10 cellular contexts compared by ENCODE assay signal in genomic region chr14:77541905-77542304, GRCh38. TPM values are rescaled to one million over a fixed set of nuclear protein-coding genes. Genes with fewer than 3 reads are reported as not detected.
DNase-seq lines count a peak whose midpoint lies in the region; ATAC-seq and TF ChIP-seq lines count a peak whose summit lies in the region.
"Had no signal": no experiment of that assay in that cellular context is flagged by ENCODE, and none has a peak within 500 bp of the region (broad histone marks: within the 10 kb centered on the region; RNA-seq: fewer than 3 reads in every experiment).

No MANE protein-coding gene starts in this region.

- no peaks in the 10 kb centered on the region for H3K27me3 ChIP-seq in mesenchymal stem cell (ENCODE audit: control insufficient read depth in 1 of 2, insufficient read depth in 1 of 2, low read length in 2 of 2)

- H3K27ac Mint-ChIP-seq in CD14-positive monocyte (peak overlapping the region; percentile 22 to 93 (median 79)), mesothelial cell of epicardium (peak overlapping the region; percentile 95)
- H3K27ac Mint-ChIP-seq: activated naive CD4-positive, alpha-beta T cell treated with anti-CD3 and anti-CD28 coated beads for 36 hours had no signal

- H3K36me3 Mint-ChIP-seq in CD14-positive monocyte (peaks cover 42 to 56% of the 10 kb centered on the region in 2 donors), mesothelial cell of epicardium (no peaks in the 10 kb centered on the region)

- H3K18ac ChIP-seq in mesenchymal stem cell (ENCODE audit: low read depth in 1 of 2, low read length in 2 of 2): no peak overlapping the region

- no peak overlapping the region for H3K14ac ChIP-seq in mesenchymal stem cell (ENCODE audit: low read length in 2 of 2)

- H3K9me3 ChIP-seq in mesenchymal stem cell (ENCODE audit: control insufficient read depth, low read length): no peaks in the 10 kb centered on the region

- no peak overlapping the region for H3K23ac ChIP-seq in mesenchymal stem cell (ENCODE audit: low read length in 2 of 2)

- H2AK5ac ChIP-seq in mesenchymal stem cell (ENCODE audit: low read length, severe bottlenecking): no peak overlapping the region

- peak; percentile 83 for ATAC-seq in GM19395 (IDR thresholded peaks at IDR 0.05; ENCODE audit: unreplicated experiment)

- H3K4ac ChIP-seq in mesenchymal stem cell (ENCODE audit: low read depth in 1 of 2, low read length in 2 of 2): no peak overlapping the region

- H4K8ac ChIP-seq in mesenchymal stem cell (ENCODE audit: low read length): no peak overlapping the region

- H2BK120ac ChIP-seq in mesenchymal stem cell (ENCODE audit: low read depth, low read length): no peak overlapping the region

- no peak overlapping the region for H2BK12ac ChIP-seq in mesenchymal stem cell (ENCODE audit: low read length in 2 of 2)

- no peaks in the 10 kb centered on the region for H3K9me3 Mint-ChIP-seq in CD14-positive monocyte
- H3K9me3 Mint-ChIP-seq in mesothelial cell of epicardium: no peaks in the 10 kb centered on the region
- H3K9me3 Mint-ChIP-seq: activated naive CD4-positive, alpha-beta T cell treated with anti-CD3 and anti-CD28 coated beads for 36 hours had no signal

- H4K91ac ChIP-seq in mesenchymal stem cell (ENCODE audit: low read length): no peak overlapping the region

- 85% methylated on average over 3 of the region's 4 CpGs for WGBS in mesenchymal stem cell

- H2BK15ac ChIP-seq in mesenchymal stem cell (ENCODE audit: low read depth, poor library complexity, severe bottlenecking): no peak overlapping the region

- no peaks in the 10 kb centered on the region for H3K4me1 ChIP-seq in mesenchymal stem cell (ENCODE audit: control insufficient read depth, insufficient read depth, low read depth, low read length)

- no peak for DNase-seq in CD14-positive monocyte (ENCODE audit: low spot score)
- peak; percentile 24 for DNase-seq in NAMALWA (ENCODE audit: low spot score)
- no peak for DNase-seq in mesothelial cell of epicardium (ENCODE audit: low spot score in 2 of 2, unreplicated experiment in 2 of 2)
- no peak for DNase-seq in GM10248 (ENCODE audit: extremely low spot score)
- no peak for DNase-seq in nucleus accumbens (lab: John Stamatoyannopoulos, UW)
- DNase-seq in mesenchymal stem cell: no peak
- DNase-seq in NCI-H146 treated with DMSO at 0.1 percent for 48 hours (lab: John Stamatoyannopoulos, UW; ENCODE audit: unreplicated experiment): no peak
- DNase-seq: activated naive CD4-positive, alpha-beta T cell treated with anti-CD3 and anti-CD28 coated beads for 36 hours; kidney had no signal

- H3K4me3 Mint-ChIP-seq in CD14-positive monocyte (no peak overlapping the region), mesothelial cell of epicardium (peak overlapping the region; percentile 35)
- H3K4me3 Mint-ChIP-seq: activated naive CD4-positive, alpha-beta T cell treated with anti-CD3 and anti-CD28 coated beads for 36 hours had no signal

- intact Hi-C loops in CD14-positive monocyte (cut with micrococcal nuclease): no loop called here

- TF ChIP-seq CTCF in CD14-positive monocyte (IDR thresholded peaks at IDR 0.05) (no peak), mesothelial cell of epicardium (IDR thresholded peaks at IDR 0.05; ENCODE audit: unreplicated experiment) (no peak), GM10248 (IDR thresholded peaks at IDR 0.05; ENCODE audit: control extremely low read depth, extremely low read depth, low read depth, missing control alignments) (no peak)

- no peak overlapping the region for H3K9ac ChIP-seq in mesenchymal stem cell (ENCODE audit: low read length)

- CTCF ChIA-PET in GM10248 (lab: Yijun Ruan, JAX): interaction anchor here (1.1 to 2.6 kb wide), 3 partner anchors 10 to 226 kb away, joined by 3 to 13 read pairs (median 4); no protein-coding TSS in a partner anchor

- H3K4me1 Mint-ChIP-seq in CD14-positive monocyte (peaks cover 51% of the 10 kb centered on the region), mesothelial cell of epicardium (peaks cover 29% of the 10 kb centered on the region)

- no peak overlapping the region for H3K4me2 ChIP-seq in mesenchymal stem cell (ENCODE audit: low read length, poor library complexity, severe bottlenecking)

- H2AFZ ChIP-seq in mesenchymal stem cell (ENCODE audit: low read depth, low read length): no peak overlapping the region

- POLR2A ChIA-PET in GM10248 (lab: Yijun Ruan, JAX): no interaction called here

- no peaks in the 10 kb centered on the region for H3K27me3 Mint-ChIP-seq in CD14-positive monocyte (ENCODE audit: low read depth in 3 of 3)
- no peaks in the 10 kb centered on the region for H3K27me3 Mint-ChIP-seq in mesothelial cell of epicardium (ENCODE audit: low read depth)

- peaks cover 22% of the 10 kb centered on the region for H3K79me1 ChIP-seq in mesenchymal stem cell (replicated peaks; ENCODE audit: low read length, poor library complexity, severe bottlenecking)

- no peak overlapping the region for H3K4me3 ChIP-seq in mesenchymal stem cell (ENCODE audit: insufficient read depth in 1 of 2, low read depth in 1 of 2, low read length in 2 of 2)

- no peak overlapping the region for H3K27ac ChIP-seq in mesenchymal stem cell (ENCODE audit: low read length, poor library complexity, severe bottlenecking)

- H3K36me3 ChIP-seq in mesenchymal stem cell (ENCODE audit: control insufficient read depth in 1 of 2, insufficient read depth in 2 of 2, low read depth in 1 of 2, low read length in 2 of 2): peaks cover 0 to 21% of the 10 kb centered on the region in 2 experiments

- no peak overlapping the region for H2BK5ac ChIP-seq in mesenchymal stem cell (ENCODE audit: low read depth, low read length, poor library complexity, severe bottlenecking)

RNA-seq across cellular contexts. Expression of gene ISM2, which starts 43.3 kb away (rescaled TPM):
- polyA plus RNA-seq in CD14-positive monocyte: not detected
- 0.18 to 0.25 TPM (median 0.24 TPM) in 3 replicates for total RNA-seq in mesothelial cell of epicardium
- not detected for polyA plus RNA-seq in mesenchymal stem cell (2013, experiment 1 of 2)
- 0.03 TPM for polyA plus RNA-seq in mesenchymal stem cell (2013, experiment 2 of 2)
- total RNA-seq: activated naive CD4-positive, alpha-beta T cell treated with anti-CD3 and anti-CD28 coated beads for 36 hours had no signal
